Comparison of ENCODE assay signal across 8 cellular contexts in genomic region chr18:42298744-42299685, GRCh38.
DNase-seq lines count a peak whose midpoint lies in the region; TF ChIP-seq lines count a peak whose summit lies in the region.

No MANE protein-coding gene starts in this region.

- CTCF ChIA-PET in GM10248 (lab: Yijun Ruan, JAX): interaction anchor here (0.7 to 6.1 kb wide), 26 partner anchors 8 to 1298 kb away, joined by 3 to 44 read pairs (median 4); no protein-coding TSS in a partner anchor
- CTCF ChIA-PET in activated naive CD4-positive, alpha-beta T cell treated with anti-CD3 and anti-CD28 coated beads, Interleukin-2, amount 10 ng/mL, durations not matched to agents 7 days and 5 days (lab: Charles Lee): interaction anchor here (0.6 to 3.5 kb wide), 10 partner anchors 8 to 973 kb away, joined by 3 to 12 read pairs (median 4); no protein-coding TSS in a partner anchor

- H3K4me3 ChIP-seq in vagina: peak overlapping the region; percentile 8 to 30

- H2BK120ac ChIP-seq in H9 (ENCODE audit: low read depth, low read length, poor library complexity, severe bottlenecking): no peak overlapping the region

- H2BK20ac ChIP-seq in H9 (ENCODE audit: low read depth, low read length, poor library complexity, severe bottlenecking): no peak overlapping the region

- no peak overlapping the region for H4K8ac ChIP-seq in H9 (replicated peaks; ENCODE audit: insufficient read length, low read depth, low read length)

- H3K9ac ChIP-seq in H9 (ENCODE audit: extremely low read depth, insufficient read length, low read length): no peak overlapping the region

- no peak overlapping the region for H2BK12ac ChIP-seq in H9 (ENCODE audit: insufficient read length, low read depth, low read length)

- no peaks in the 10 kb centered on the region for H3K36me3 Mint-ChIP-seq in H9 (ENCODE audit: insufficient read depth in 1 of 3, low read depth in 3 of 3)
- no peaks in the 10 kb centered on the region for H3K36me3 Mint-ChIP-seq in activated naive CD4-positive, alpha-beta T cell treated with anti-CD3 and anti-CD28 coated beads, Interleukin-2, amount 10 ng/mL, durations not matched to agents 7 days and 5 days

- POLR2A ChIA-PET in GM10248 (lab: Yijun Ruan, JAX): no interaction called here

- H3K23me2 ChIP-seq in H9 (ENCODE audit: insufficient read length, low read depth, low read length, poor library complexity, severe bottlenecking): no peaks in the 10 kb centered on the region

- H3T11ph ChIP-seq in H9 (ENCODE audit: low read length): no peak overlapping the region

- DNase-seq in GM10248 (ENCODE audit: extremely low spot score) (peak; percentile 56), H9 (peak; percentile 75), M059J (ENCODE audit: low read depth) (peak; percentile 73), SHP77 (lab: John Stamatoyannopoulos, UW) (peak; percentile 75 to 78), glomerular visceral epithelial cell (ENCODE audit: extremely low spot score) (peak; percentile 80), pons (ENCODE audit: low spot score) (peak; percentile 92), vagina (ENCODE audit: extremely low spot score in 2 of 2) (no peak)
- peak; percentile 63 for DNase-seq in activated naive CD4-positive, alpha-beta T cell treated with anti-CD3 and anti-CD28 coated beads, Interleukin-2, amount 10 ng/mL, durations not matched to agents 7 days and 5 days

- H3K23ac ChIP-seq in H9 (ENCODE audit: insufficient read length, low read depth, low read length): no peak overlapping the region

- TF ChIP-seq POLR2A in vagina (IDR thresholded peaks at IDR 0.05): no peak

- H3K27me3 ChIP-seq in H9 (ENCODE audit: insufficient read depth, low read length) (no peaks in the 10 kb centered on the region), vagina (no peaks in the 10 kb centered on the region)

- H2AFZ ChIP-seq in H9 (ENCODE audit: low read length): peak overlapping the region; percentile 86

- H3K18ac ChIP-seq in H9 (ENCODE audit: insufficient read length, low read depth, low read length): no peak overlapping the region

- H2AK5ac ChIP-seq in H9 (ENCODE audit: insufficient read length, low read length): no peak overlapping the region

- no peaks in the 10 kb centered on the region for H3K79me1 ChIP-seq in H9 (ENCODE audit: insufficient read depth, low read depth, low read length, poor library complexity, severe bottlenecking)

- H3K9me3 ChIP-seq in H9 (ENCODE audit: control insufficient read depth, low read depth, low read length): no peaks in the 10 kb centered on the region
- no peaks in the 10 kb centered on the region for H3K9me3 ChIP-seq in vagina

- WGBS in H9 (ENCODE audit: extremely low coverage, insufficient read length, low lambda C conversion rate): no CpG with 5 or more reads among the region's 15 CpGs

- peak; percentile 82 for TF ChIP-seq CTCF in GM10248 (IDR thresholded peaks at IDR 0.05; ENCODE audit: control extremely low read depth, extremely low read depth, low read depth, missing control alignments)
- TF ChIP-seq CTCF in H9 (conservative IDR thresholded peaks at IDR 0.05): peak; percentile 97
- peak; percentile 57 to 85 (median 67) for TF ChIP-seq CTCF in vagina (IDR thresholded peaks at IDR 0.05)

- no peaks in the 10 kb centered on the region for H4K20me1 ChIP-seq in H9 (ENCODE audit: control insufficient read depth, insufficient read depth, insufficient read length)

- H3K14ac ChIP-seq in H9 (ENCODE audit: insufficient read depth, low read length): no peak overlapping the region

- no peak overlapping the region for H3K4me2 ChIP-seq in H9 (ENCODE audit: insufficient read depth, insufficient read length, low read length)

- no peak overlapping the region for H3K4me3 Mint-ChIP-seq in H9
- H3K4me3 Mint-ChIP-seq in activated naive CD4-positive, alpha-beta T cell treated with anti-CD3 and anti-CD28 coated beads, Interleukin-2, amount 10 ng/mL, durations not matched to agents 7 days and 5 days: no peak overlapping the region

- H3K27me3 Mint-ChIP-seq in H9 (ENCODE audit: low read depth): no peaks in the 10 kb centered on the region
- no peaks in the 10 kb centered on the region for H3K27me3 Mint-ChIP-seq in activated naive CD4-positive, alpha-beta T cell treated with anti-CD3 and anti-CD28 coated beads, Interleukin-2, amount 10 ng/mL, durations not matched to agents 7 days and 5 days

- no peaks in the 10 kb centered on the region for H3K9me3 Mint-ChIP-seq in H9
- H3K9me3 Mint-ChIP-seq in activated naive CD4-positive, alpha-beta T cell treated with anti-CD3 and anti-CD28 coated beads, Interleukin-2, amount 10 ng/mL, durations not matched to agents 7 days and 5 days: no peaks in the 10 kb centered on the region

- H4K91ac ChIP-seq in H9 (ENCODE audit: insufficient read length, low read depth, low read length): no peak overlapping the region

- H3K79me2 ChIP-seq in H9 (ENCODE audit: insufficient read depth, low read length): no peaks in the 10 kb centered on the region

- H3K27ac ChIP-seq in H9 (ENCODE audit: insufficient read length, low read depth, low read length): no peak overlapping the region
- H3K27ac ChIP-seq in vagina: peak overlapping the region; percentile 64

- intact Hi-C loops in vagina (cut with DNase I): loop anchor here (10.0 kb wide), 1 partner anchor 976 kb away; the partner anchor contains the start of gene SYT4

- peaks cover 6 to 13% of the 10 kb centered on the region in 2 experiments for H3K4me1 Mint-ChIP-seq in H9
- H3K4me1 Mint-ChIP-seq in activated naive CD4-positive, alpha-beta T cell treated with anti-CD3 and anti-CD28 coated beads, Interleukin-2, amount 10 ng/mL, durations not matched to agents 7 days and 5 days: no peaks in the 10 kb centered on the region

- no peak overlapping the region for H4K5ac ChIP-seq in H9 (ENCODE audit: insufficient read length, low read depth, low read length)

- no peak overlapping the region for H3K56ac ChIP-seq in H9 (ENCODE audit: insufficient read length, low read depth, low read length)

- no peak overlapping the region for H2BK15ac ChIP-seq in H9 (ENCODE audit: low read depth, low read length)

- no peaks in the 10 kb centered on the region for H3K36me3 ChIP-seq in vagina

- peak overlapping the region in 1 of 3 experiments; percentile 30; a peak in 1 of 7 replicates for H3K27ac Mint-ChIP-seq in H9
- no peak overlapping the region for H3K27ac Mint-ChIP-seq in activated naive CD4-positive, alpha-beta T cell treated with anti-CD3 and anti-CD28 coated beads, Interleukin-2, amount 10 ng/mL, durations not matched to agents 7 days and 5 days

- H3K4me1 ChIP-seq in H9 (ENCODE audit: insufficient read depth, low read length): no peaks in the 10 kb centered on the region
- H3K4me1 ChIP-seq in vagina: no peaks in the 10 kb centered on the region

- no peak overlapping the region for H3K4ac ChIP-seq in H9 (ENCODE audit: low read depth, low read length)

- H2BK5ac ChIP-seq in H9 (ENCODE audit: insufficient read length, low read length): no peak overlapping the region

Comparison
In these comparisons a context has a peak if more than half of its experiments do, and no peak if none do; other contexts are left out.
1. DNase-seq: peak in GM10248 (single experiment), H9 (single experiment), M059J (single experiment), SHP77 (2 of 2), activated naive CD4-positive, alpha-beta T cell treated with anti-CD3 and anti-CD28 coated beads, Interleukin-2, amount 10 ng/mL, durations not matched to agents 7 days and 5 days (single experiment), glomerular visceral epithelial cell (single experiment) and pons (single experiment); none in vagina (0 of 2).
2. Peak in every context shown above with its lines, with median percentiles within 50 percentile points of each other: CTCF ChIP-seq.